In the genomic region with DNA sequence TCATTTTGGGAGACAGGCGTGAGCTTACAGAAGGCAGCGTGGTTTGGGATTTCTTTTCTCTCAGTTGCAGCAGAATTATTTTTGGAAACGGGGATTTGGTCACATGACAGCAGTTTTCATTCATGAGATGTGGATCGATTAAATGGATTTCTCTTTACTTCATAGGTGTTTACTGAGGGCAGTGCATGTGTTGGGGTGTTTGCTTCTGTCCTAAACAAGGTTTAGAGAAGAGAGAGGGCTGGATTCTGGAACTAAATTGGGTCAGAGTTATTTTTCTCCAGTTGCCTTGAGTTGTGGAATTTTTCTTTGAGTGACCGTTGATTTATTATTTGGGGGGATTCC, we compare ENCODE assay signal across 8 cellular contexts. TPM values are rescaled to one million over a fixed set of nuclear protein-coding genes. Genes with fewer than 3 reads are reported as not detected.
A peak's percentile ranks its signal among the peaks of the same experiment; 100 is the strongest.
DNase-seq lines count a peak whose midpoint lies in the region; ATAC-seq, FAIRE-seq and TF ChIP-seq lines count a peak whose summit lies in the region.
"Had no signal": no experiment of that assay in that cellular context is flagged by ENCODE, and none has a peak within 500 bp of the region (broad histone marks: within the 10 kb centered on the region; RNA-seq: fewer than 3 reads in every experiment).

No MANE protein-coding gene starts in this region.

- SMC1A ChIA-PET in GM12878 (lab: Charles Lee; ENCODE audit: uncharacterized antibody, unreplicated experiment), result interaction anchor here (0.6 to 2.2 kb wide), 7 partner anchors 8 to 104 kb away, joined by 3 to 7 read pairs (median 3); no protein-coding TSS in a partner anchor

- no TSS peak for BruUV-seq in GM12878 (replicated peaks; lab: Mats Ljungman, UMichigan)

- peaks cover 20% of the 10 kb centered on the region for H3K4me1 Mint-ChIP-seq in activated CD8-positive, alpha-beta T cell treated with anti-CD3 and anti-CD28 coated beads for 36 hours (ENCODE audit: low read depth)

- no peak for TF ChIP-seq POLR2A in GM12878 (IDR thresholded peaks at IDR 0.05; ENCODE audit: low read depth, low read length)
- TF ChIP-seq POLR2A in thyroid gland (IDR thresholded peaks at IDR 0.05), result no peak

- ATAC-seq in GM12878 (no peak), lung (ENCODE audit: insufficient read depth, low FRiP score) (no peak), HG03469 (IDR thresholded peaks at IDR 0.05; ENCODE audit: unreplicated experiment) (no peak)
- ATAC-seq in activated CD8-positive, alpha-beta T cell treated with anti-CD3 and anti-CD28 coated beads for 36 hours, result no peak

- H3K36me3 Mint-ChIP-seq in activated CD8-positive, alpha-beta T cell treated with anti-CD3 and anti-CD28 coated beads for 36 hours (ENCODE audit: low read depth), result peaks cover 5% of the 10 kb centered on the region

- H4K20me1 ChIP-seq in GM12878 (ENCODE audit: control insufficient read depth, insufficient read depth), result peaks cover 5% of the 10 kb centered on the region

- H3K27ac ChIP-seq in HUES64 (ENCODE audit: low read depth, low read length) (peak overlapping the region; percentile 47; the same call in 1 of the 2 replicates), GM12878 (ENCODE audit: control insufficient read depth, insufficient read depth) (peak overlapping the region; percentile 7), lung (ENCODE audit: low read depth in 1 of 2, low read length in 1 of 2) (peak overlapping the region; percentile 81 to 97), thyroid gland (peak overlapping the region; percentile 12 to 80 (median 75))

- CTCF ChIA-PET in GM12878 (lab: Yijun Ruan, JAX), result interaction anchor here (0.9 to 2.3 kb wide), 4 partner anchors 9 to 58 kb away, joined by 3 to 8 read pairs (median 4); no protein-coding TSS in a partner anchor
- CTCF ChIA-PET in activated CD8-positive, alpha-beta T cell treated with anti-CD3 and anti-CD28 coated beads for 36 hours (lab: Charles Lee), result interaction anchor here (2.6 kb wide), 1 partner anchor 27 kb away, joined by 9 read pairs; no protein-coding TSS in a partner anchor

- intact Hi-C loops in GM12878 (cut with micrococcal nuclease; ENCODE audit: unreplicated experiment), result no loop called here
- intact Hi-C loops in thyroid gland (cut with DNase I), result no loop called here
- intact Hi-C loops in activated CD8-positive, alpha-beta T cell treated with anti-CD3 and anti-CD28 coated beads for 36 hours (cut with micrococcal nuclease), result loop anchor here (10.0 kb wide), 1 partner anchor 338 kb away; no protein-coding TSS in a partner anchor

- no peak for FAIRE-seq in GM12878 (lab: Jason Lieb, UNC)

- H3K9ac ChIP-seq in HUES64 (ENCODE audit: low read depth, low read length) (no peak overlapping the region; the same call in 1 of the 2 replicates), GM12878 (ENCODE audit: control insufficient read depth, insufficient read depth, low read length) (peak overlapping the region; percentile 0; the same call in 1 of the 2 replicates)

- no peak overlapping the region for H3K4me3 Mint-ChIP-seq in activated CD8-positive, alpha-beta T cell treated with anti-CD3 and anti-CD28 coated beads for 36 hours

- no peaks in the 10 kb centered on the region for H3K36me3 ChIP-seq in HUES64 (ENCODE audit: insufficient read depth, low read length)
- H3K36me3 ChIP-seq in GM12878 (ENCODE audit: control insufficient read depth in 2 of 2, insufficient read depth in 2 of 2, low read length in 1 of 2), result peaks cover 0 to 6% of the 10 kb centered on the region in 2 experiments; a peak in 1 of 4 replicates
- peaks cover 0 to 1% of the 10 kb centered on the region in 2 donors for H3K36me3 ChIP-seq in lung (ENCODE audit: control insufficient read depth in 2 of 2, insufficient read depth in 2 of 2, low read length in 2 of 2)
- no peaks in the 10 kb centered on the region for H3K36me3 ChIP-seq in thyroid gland

- H3K4me2 ChIP-seq in GM12878 (ENCODE audit: control insufficient read depth, insufficient read depth), result peak overlapping the region; percentile 81

- H3K27me3 ChIP-seq in HUES64 (ENCODE audit: insufficient read depth, low read length) (no peaks in the 10 kb centered on the region), GM12878 (replicated peaks in 1 of 2; ENCODE audit: control insufficient read depth in 2 of 2, insufficient read depth in 2 of 2, low read length in 1 of 2) (no peaks in the 10 kb centered on the region), lung (ENCODE audit: control insufficient read depth, insufficient read depth) (no peaks in the 10 kb centered on the region), thyroid gland (no peaks in the 10 kb centered on the region)

- H3K4me1 ChIP-seq in HUES64 (ENCODE audit: insufficient read depth, low read length) (peaks cover 27% of the 10 kb centered on the region), GM12878 (ENCODE audit: control insufficient read depth, insufficient read depth, low read length) (peaks cover 29% of the 10 kb centered on the region), lung (ENCODE audit: control insufficient read depth in 2 of 2, insufficient read depth in 2 of 2, low read length in 2 of 2) (peaks cover 29 to 43% of the 10 kb centered on the region in 2 donors), thyroid gland (peaks cover 36 to 52% of the 10 kb centered on the region in 2 donors)

- WGBS in HUES64, result 88% methylated on average over 5 of the region's 5 CpGs
- 57% methylated on average over 3 of the region's 5 CpGs for WGBS in GM12878 (ENCODE audit: insufficient coverage, insufficient replicate concordance, low lambda C conversion rate, missing lambda C conversion rate)
- WGBS in lung, 2 donors, result 14 to 30% methylated on average over 5 of the region's 5 CpGs
- 44% methylated on average over 5 of the region's 5 CpGs for WGBS in thyroid gland, 2 donors

- POLR2A ChIA-PET in GM12878 (lab: Charles Lee), result interaction anchor here (0.6 to 1.3 kb wide), 4 partner anchors 22 to 507 kb away, joined by 3 to 7 read pairs (median 4); no protein-coding TSS in a partner anchor
- POLR2A ChIA-PET in activated CD8-positive, alpha-beta T cell treated with anti-CD3 and anti-CD28 coated beads for 36 hours (lab: Charles Lee), result no interaction called here

- H3K27ac Mint-ChIP-seq in activated CD8-positive, alpha-beta T cell treated with anti-CD3 and anti-CD28 coated beads for 36 hours, result no peak overlapping the region

- no peak for DNase-seq in GM12878 (ENCODE audit: low read depth, low spot score)
- DNase-seq in lung (ENCODE audit: low spot score), result no peak
- no peak for DNase-seq in thyroid gland
- no peak for DNase-seq in activated effector memory CD4-positive, alpha-beta T cell treated with anti-CD3 and anti-CD28 coated beads, Interleukin-2, amount 50 U/mL, for 16 hours
- DNase-seq in activated CD8-positive, alpha-beta T cell treated with anti-CD3 and anti-CD28 coated beads for 36 hours, result no peak
- DNase-seq: effector memory CD4-positive, alpha-beta T cell had no signal

- TF ChIP-seq CTCF in GM12878 (IDR thresholded peaks at IDR 0.05 in 2 of 3, conservative IDR thresholded peaks at IDR 0.05 in 1 of 3; ENCODE audit: control insufficient read depth in 2 of 3, extremely low read depth in 1 of 3, insufficient read depth in 1 of 3, low read depth in 3 of 3, low read length in 3 of 3), result no peak
- no peak for TF ChIP-seq CTCF in lung (IDR thresholded peaks at IDR 0.05; ENCODE audit: control extremely low read depth, extremely low read depth)
- TF ChIP-seq CTCF in thyroid gland (IDR thresholded peaks at IDR 0.05), result no peak
- TF ChIP-seq CTCF in activated CD8-positive, alpha-beta T cell treated with anti-CD3 and anti-CD28 coated beads for 36 hours (IDR thresholded peaks at IDR 0.05), result no peak

- no peak overlapping the region; the same call in 1 of the 2 replicates for H2AFZ ChIP-seq in GM12878 (ENCODE audit: control insufficient read depth, low read depth, low read length)

- no peak for TF ChIP-seq RAD21 in GM12878 (IDR thresholded peaks at IDR 0.05; ENCODE audit: insufficient read depth, low read depth, low read length)

- H3K4me3 ChIP-seq in HUES64 (ENCODE audit: low read length) (no peak overlapping the region), GM12878 (peak overlapping the region; percentile 54; the same call in 1 of the 2 replicates), lung (no peak overlapping the region), thyroid gland (replicated peaks in 1 of 3) (no peak overlapping the region)

- in situ Hi-C loops in GM12878 (cut with MboI), result no loop called here

- H3K9me3 ChIP-seq in HUES64 (ENCODE audit: insufficient read depth, low read depth, low read length) (no peaks in the 10 kb centered on the region), GM12878 (replicated peaks; ENCODE audit: control insufficient read depth, insufficient read depth, low read length) (peaks cover 2% of the 10 kb centered on the region; the same call in 2 of the 3 replicates), lung (ENCODE audit: control insufficient read depth in 2 of 2, insufficient read depth in 1 of 2, low read length in 1 of 2) (no peaks in the 10 kb centered on the region), thyroid gland (no peaks in the 10 kb centered on the region)

- TF ChIP-seq EP300 in GM12878 (IDR thresholded peaks at IDR 0.05; ENCODE audit: borderline replicate concordance in 1 of 2, control insufficient read depth in 1 of 2, low read depth in 2 of 2, low read length in 2 of 2), result no peak

- H3K9me3 Mint-ChIP-seq in activated CD8-positive, alpha-beta T cell treated with anti-CD3 and anti-CD28 coated beads for 36 hours, result no peaks in the 10 kb centered on the region

- RAD21 ChIA-PET in GM12878 (lab: Charles Lee; ENCODE audit: unreplicated experiment), result interaction anchor here (0.8 to 1.1 kb wide), 4 partner anchors 21 to 58 kb away, joined by 3 to 4 read pairs (median 4); no protein-coding TSS in a partner anchor

- H3K79me2 ChIP-seq in GM12878 (ENCODE audit: control insufficient read depth, insufficient read depth, low read length), result peaks cover 82% of the 10 kb centered on the region

- no peaks in the 10 kb centered on the region for H3K27me3 Mint-ChIP-seq in activated CD8-positive, alpha-beta T cell treated with anti-CD3 and anti-CD28 coated beads for 36 hours

RNA-seq across cellular contexts. Expression of gene TRAK1, which starts 18.6 kb away (rescaled TPM):
- 21.1 TPM for polyA plus RNA-seq in HUES64 (2013, experiment 1 of 2)
- polyA plus RNA-seq in HUES64 (2013, experiment 2 of 2), result 28.0 TPM
- total RNA-seq in GM12878 (2013; cell fraction: nucleolus; rRNA removed), result 76.4 and 80.8 TPM in 2 replicates
- total RNA-seq in GM12878 (2014; rRNA removed) (29.4 and 32.0 TPM in 2 replicates), GM12878 (2014; rRNA removed; fragmentation: Illumina TruSeq; extraction: Trizol) (20.6 and 22.2 TPM in 2 replicates), GM12878 (2021) (43.1 and 46.2 TPM in 2 replicates), lung (10 to 100 TPM; 45.3 to 65.4 TPM), thyroid gland (10 to 100 TPM; 46.1 to 87.8 (median 76.4) TPM)
- 15.1 TPM for polyA plus RNA-seq in GM12878 (2011; ENCODE audit: low read depth)
- polyA plus RNA-seq in GM12878 (2011; rRNA removed) (18.7 and 25.2 TPM in 2 replicates), GM12878 (2014; fragmentation: Illumina TruSeq; extraction: Trizol) (23.9 and 28.3 TPM in 2 replicates), GM12878 (2014; fragmentation: Nextera tagmentation; extraction: Ambion mirVana) (1 to 10 TPM; 6.6 to 6.7 TPM), GM12878 (2014; rRNA removed) (32.1 and 32.3 TPM in 2 replicates), GM12878 (2016; fragmentation: Nextera tagmentation; extraction: Ambion mirVana) (1 to 10 TPM; 7.2 to 9.8 TPM), lung (10 to 100 TPM; 18.2 to 19.6 TPM)
- polyA plus RNA-seq in GM12878 (2011; cell fraction: cytosol; rRNA removed), result 22.7 and 26.2 TPM in 2 replicates
- 49.2 and 51.0 TPM in 2 replicates for polyA plus RNA-seq in GM12878 (2011; cell fraction: nucleus; rRNA removed)
- 23.0 and 27.8 TPM in 2 replicates for polyA plus RNA-seq in GM12878 (2012)
- polyA minus RNA-seq in GM12878 (2011; rRNA and poly(A)+ RNA removed), result 44.9 and 47.8 TPM in 2 replicates
- 14.8 and 17.8 TPM in 2 replicates for polyA minus RNA-seq in GM12878 (2011; cell fraction: cytosol; rRNA and poly(A)+ RNA removed)
- polyA minus RNA-seq in GM12878 (2011; cell fraction: nucleus; rRNA and poly(A)+ RNA removed), result 40.6 and 63.4 TPM in 2 replicates
- total RNA-seq in activated CD8-positive, alpha-beta T cell treated with anti-CD3 and anti-CD28 coated beads for 36 hours, result 10 to 100 TPM; 24.1 to 24.3 TPM

Comparison
In these comparisons a context has a peak if more than half of its experiments do, and no peak if none do; other contexts are left out.
1. H3K27ac ChIP-seq: peak in every context shown above with its lines; median percentile 89 in lung; 75 in thyroid gland; 47 in HUES64; 7 in GM12878.